Comparison of ENCODE assay signal across 12 cellular contexts in genomic region chr1:85554630-85555327, GRCh38. TPM values are rescaled to one million over a fixed set of nuclear protein-coding genes. Genes with fewer than 3 reads are reported as not detected.
DNase-seq lines count a peak whose midpoint lies in the region; ATAC-seq, FAIRE-seq and TF ChIP-seq lines count a peak whose summit lies in the region.
"Had no signal": no experiment of that assay in that cellular context is flagged by ENCODE, and none has a peak within 500 bp of the region (broad histone marks: within the 10 kb centered on the region; RNA-seq: fewer than 3 reads in every experiment).

No MANE protein-coding gene starts in this region.

- peak; percentile 78 for DNase-seq in Daoy (ENCODE audit: low read depth)
- DNase-seq in RCC 7860 (ENCODE audit: low spot score), result peak; percentile 53
- no peak for DNase-seq in epithelial cell of prostate (ENCODE audit: low read depth, low spot score)
- no peak for DNase-seq in NCI-H2171 (lab: John Stamatoyannopoulos, UW)
- no peak for DNase-seq in testis
- no peak for DNase-seq in HTR-8/SVneo (ENCODE audit: insufficient read length, low spot score)
- DNase-seq: activated effector memory CD4-positive, alpha-beta T cell treated with anti-CD3 and anti-CD28 coated beads, Interleukin-2, amount 50 U/mL, for 16 hours; DMS 273 treated with DMSO at 0.1 percent for 48 hours; MV-4-11 had no signal

- TF ChIP-seq POLR2A in testis (IDR thresholded peaks at IDR 0.05), result no peak

- TF ChIP-seq CTCF in testis (IDR thresholded peaks at IDR 0.05), result no peak

- H3K4me3 ChIP-seq in muscle layer of duodenum (ENCODE audit: low read depth in 1 of 2, low read length in 2 of 2) (no peak overlapping the region), testis (no peak overlapping the region)

- H3K36me3 ChIP-seq in muscle layer of duodenum (ENCODE audit: control insufficient read depth in 1 of 2, insufficient read depth in 2 of 2, low read length in 2 of 2) (no peaks in the 10 kb centered on the region), testis (ENCODE audit: low read depth, missing control alignments) (no peaks in the 10 kb centered on the region)

- 82 to 92% methylated on average over 3 of the region's 3 CpGs for whole genome bisulfite sequencing in testis, 2 donors

- no peak for ATAC-seq in HG03565 (IDR thresholded peaks at IDR 0.05; ENCODE audit: unreplicated experiment)
- ATAC-seq: esophagus mucosa had no signal

- H3K4me1 ChIP-seq in muscle layer of duodenum (ENCODE audit: control insufficient read depth in 1 of 2, insufficient read depth in 2 of 2, low read length in 2 of 2) (peaks cover 3 to 36% of the 10 kb centered on the region in 2 donors), testis (no peaks in the 10 kb centered on the region)

- H3K9me3 ChIP-seq in muscle layer of duodenum (ENCODE audit: control insufficient read depth in 1 of 2, low read length in 2 of 2) (no peaks in the 10 kb centered on the region), testis (no peaks in the 10 kb centered on the region)

- FAIRE-seq in RCC 7860 (lab: Jason Lieb, UNC) (peak; percentile 92), HTR-8/SVneo (lab: Jason Lieb, UNC) (no peak)

- H3K27me3 ChIP-seq in muscle layer of duodenum (ENCODE audit: low read depth, low read length) (no peaks in the 10 kb centered on the region), testis (no peaks in the 10 kb centered on the region)

- intact Hi-C loops in testis (cut with DNase I; ENCODE audit: low total_unique reads), result no loop called here

- H3K27ac ChIP-seq in epithelial cell of prostate (peak overlapping the region; percentile 57), muscle layer of duodenum (ENCODE audit: low read length) (peak overlapping the region; percentile 50), testis (no peak overlapping the region)

RNA-seq across cellular contexts. Expression of gene CCN1, which starts 25.8 kb away (rescaled TPM):
- total RNA-seq in Daoy (2014; rRNA removed; shearing (Covaris generic)), result 33.7 and 40.9 TPM in 2 replicates
- total RNA-seq in testis, result 10 to 100 TPM in 1 of 2 donors, 1 to 10 TPM in 1; 7.7 to 17.6 TPM
- polyA plus RNA-seq in testis (ENCODE audit: insufficient read depth, low read depth, low replicate concordance), result 46.6 TPM

Comparison
In these comparisons a context has a peak if more than half of its experiments do, and no peak if none do; other contexts are left out.
1. DNase-seq: peak in Daoy (single experiment) and RCC 7860 (single experiment); none in epithelial cell of prostate (single experiment), NCI-H2171 (single experiment), testis (single experiment) and HTR-8/SVneo (single experiment).
2. H3K27ac ChIP-seq: peak in epithelial cell of prostate (single experiment) and muscle layer of duodenum (single experiment); none in testis (0 of 2).